ENCODE assay signal across 8 cellular contexts in genomic region chr1:14522331-14523241, GRCh38.
DNase-seq lines count a peak whose midpoint lies in the region; ATAC-seq lines count a peak whose summit lies in the region.

No MANE protein-coding gene starts in this region.

- no peak for ATAC-seq in stimulated activated naive CD8-positive, alpha-beta T cell treated with anti-CD3 and anti-CD28 coated beads, Interleukin-15, Interleukin-2, amounts not matched to agents 100 U/mL and 50 U/mL, for 24 hours
- no peak for ATAC-seq in GM18867 (IDR thresholded peaks at IDR 0.05; ENCODE audit: unreplicated experiment)

- DNase-seq in DMS53 (lab: John Stamatoyannopoulos, UW): peak; percentile 8
- DNase-seq in DMS53 treated with DMSO at 0.1 percent for 48 hours (lab: John Stamatoyannopoulos, UW; ENCODE audit: unreplicated experiment): no peak
- DNase-seq in NCI-H2227 (lab: John Stamatoyannopoulos, UW; ENCODE audit: unreplicated experiment): peak; percentile 70
- DNase-seq in glomerular visceral epithelial cell (ENCODE audit: extremely low spot score): peak; percentile 21
- DNase-seq in stimulated activated naive CD8-positive, alpha-beta T cell treated with anti-CD3 and anti-CD28 coated beads, Interleukin-15, Interleukin-2, amounts not matched to agents 100 U/mL and 50 U/mL, for 24 hours: peak; percentile 5
- DNase-seq in NCI-H1417 treated with DMSO at 0.1 percent for 48 hours (lab: John Stamatoyannopoulos, UW): no peak
- no peak for DNase-seq in NCI-H2171 (lab: John Stamatoyannopoulos, UW)

Comparison
In these comparisons a context has a peak if more than half of its experiments do, and no peak if none do; other contexts are left out.
1. DNase-seq: peak in DMS53 (single experiment), NCI-H2227 (single experiment), glomerular visceral epithelial cell (single experiment) and stimulated activated naive CD8-positive, alpha-beta T cell treated with anti-CD3 and anti-CD28 coated beads, Interleukin-15, Interleukin-2, amounts not matched to agents 100 U/mL and 50 U/mL, for 24 hours (single experiment); none in DMS53 treated with DMSO at 0.1 percent for 48 hours (single experiment), NCI-H1417 treated with DMSO at 0.1 percent for 48 hours (single experiment) and NCI-H2171 (single experiment).